In the genomic region with DNA sequence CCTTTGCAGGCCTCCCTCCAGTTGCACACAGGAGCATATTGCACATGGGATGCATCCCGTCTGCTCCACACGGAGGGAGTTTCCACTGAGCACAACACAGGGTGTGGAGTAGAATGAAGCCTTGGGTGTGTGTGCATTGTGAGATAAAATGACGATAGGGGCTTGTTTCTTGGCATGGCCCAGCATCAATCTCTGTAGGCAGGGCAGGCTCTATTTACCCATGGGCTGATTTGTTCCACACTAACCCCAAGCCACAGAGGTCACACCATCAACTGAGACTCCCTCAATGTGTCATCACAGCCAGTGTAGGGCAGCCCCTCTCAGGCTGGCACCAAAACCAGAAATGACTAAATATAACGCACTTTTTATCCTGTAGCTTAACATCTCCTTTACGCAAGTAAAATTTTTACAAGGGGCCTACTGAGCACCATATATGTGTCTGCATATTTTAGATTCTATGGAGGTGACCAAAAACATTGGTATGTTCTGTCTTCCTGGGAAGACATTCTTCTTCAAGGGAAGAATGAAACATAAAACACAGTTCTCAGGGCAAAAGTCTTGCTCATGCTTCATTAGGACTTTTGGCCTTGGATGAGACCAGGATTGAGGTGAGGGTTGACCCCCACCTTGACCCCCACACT, we compare ENCODE assay signal across 15 cellular contexts. TPM values are rescaled to one million over a fixed set of nuclear protein-coding genes. Genes with fewer than 3 reads are reported as not detected.
DNase-seq lines count a peak whose midpoint lies in the region; ATAC-seq, FAIRE-seq and TF ChIP-seq lines count a peak whose summit lies in the region.
"Had no signal": no experiment of that assay in that cellular context is flagged by ENCODE, and none has a peak within 500 bp of the region (broad histone marks: within the 10 kb centered on the region; RNA-seq: fewer than 3 reads in every experiment).

No MANE protein-coding gene starts in this region.

- TF ChIP-seq POLR2A in HepG2 (IDR thresholded peaks at IDR 0.05; ENCODE audit: insufficient read depth in 1 of 2, low read depth in 2 of 2, low read length in 2 of 2), result no peak

- in situ Hi-C loops in HepG2 (cut with HindIII; ENCODE audit: extremely low pct_ligation_motif_present, low pct_unique_long_range_greater_than_20kb), result no loop called here

- H3K4me2 ChIP-seq in HepG2 (ENCODE audit: low read depth, low read length), result no peak overlapping the region

- H3K27me3 ChIP-seq in adipocyte (replicated peaks; ENCODE audit: control insufficient read depth, insufficient read depth, low read length), result peaks cover 3% of the 10 kb centered on the region
- peaks cover 0 to 40% of the 10 kb centered on the region in 2 experiments; a peak in 4 of 5 replicates for H3K27me3 ChIP-seq in HepG2 (ENCODE audit: control insufficient read depth in 1 of 2, insufficient read depth in 2 of 2, low read length in 2 of 2)
- H3K27me3 ChIP-seq: thyroid gland had no signal

- H3K36me3 ChIP-seq in adipocyte (ENCODE audit: control insufficient read depth, insufficient read depth, low read length, severe bottlenecking) (no peaks in the 10 kb centered on the region), HepG2 (replicated peaks in 1 of 2; ENCODE audit: control insufficient read depth in 1 of 2, insufficient read depth in 2 of 2, low read length in 2 of 2) (no peaks in the 10 kb centered on the region)
- H3K36me3 ChIP-seq: thyroid gland had no signal

- no peak for FAIRE-seq in HepG2 (lab: Jason Lieb, UNC)

- H3K4me3 ChIP-seq in AG04449 (ENCODE audit: low read depth, low read length) (no peak overlapping the region), HFF-Myc (replicated peaks; ENCODE audit: low read depth, low read length) (no peak overlapping the region), adipocyte (ENCODE audit: low read length) (peak overlapping the region; percentile 6), HepG2 (replicated peaks in 1 of 3; ENCODE audit: insufficient read depth in 1 of 3, low read depth in 2 of 3, low read length in 3 of 3) (no peak overlapping the region)
- H3K4me3 ChIP-seq: thyroid gland had no signal

- H3K4me1 ChIP-seq in adipocyte (ENCODE audit: control insufficient read depth, insufficient read depth, low read length), result peaks cover 25% of the 10 kb centered on the region
- no peaks in the 10 kb centered on the region for H3K4me1 ChIP-seq in HepG2 (ENCODE audit: insufficient read depth, low read length)
- H3K4me1 ChIP-seq: thyroid gland had no signal

- no peak overlapping the region for H3K27ac ChIP-seq in HepG2 (ENCODE audit: extremely low read length, insufficient read depth, low read length)
- H3K27ac ChIP-seq: thyroid gland had no signal

- no peak for TF ChIP-seq EP300 in HepG2 (IDR thresholded peaks at IDR 0.05; ENCODE audit: low read depth in 2 of 2, low read length in 2 of 2)
- no peak for TF ChIP-seq EP300 in HepG2 (CRISPR knock-in tag; IDR thresholded peaks at IDR 0.05; ENCODE audit: borderline replicate concordance)

- ATAC-seq in GM18907 (IDR thresholded peaks at IDR 0.05; ENCODE audit: unreplicated experiment) (no peak), GM21737 (IDR thresholded peaks at IDR 0.05; ENCODE audit: unreplicated experiment) (no peak), HepG2 (no peak)

- no peak for TF ChIP-seq RAD21 in HepG2 (CRISPR knock-in tag; IDR thresholded peaks at IDR 0.05)

- H4K20me1 ChIP-seq in HepG2 (ENCODE audit: insufficient read depth, low read length), result no peaks in the 10 kb centered on the region

- TF ChIP-seq CTCF in AG04449 (IDR thresholded peaks at IDR 0.05; ENCODE audit: insufficient read depth, low read length, missing control alignments) (no peak), HFF-Myc (IDR thresholded peaks at IDR 0.05; ENCODE audit: low read depth, low read length, missing control alignments) (no peak), HepG2 (CRISPR knock-in tag; IDR thresholded peaks at IDR 0.05) (no peak)

- H3K9me3 ChIP-seq in adipocyte (ENCODE audit: control insufficient read depth, low read length), result no peaks in the 10 kb centered on the region
- no peaks in the 10 kb centered on the region for H3K9me3 ChIP-seq in HepG2 (ENCODE audit: low read length)
- H3K9me3 ChIP-seq: thyroid gland had no signal

- no TSS peak for BruUV-seq in HepG2 (replicated peaks; lab: Mats Ljungman, UMichigan)

- no peak overlapping the region for H2AFZ ChIP-seq in HepG2 (ENCODE audit: low read length)

- POLR2A ChIA-PET in AG04449 (lab: Yijun Ruan, JAX), result no interaction called here
- POLR2A ChIA-PET in HepG2 (lab: Yijun Ruan, JAX), result no interaction called here

- H3K9ac ChIP-seq in adipocyte (ENCODE audit: low read length) (no peak overlapping the region), HepG2 (ENCODE audit: insufficient read depth, low read depth, low read length) (no peak overlapping the region)

- 28% methylated on average over 5 of the region's 5 CpGs for WGBS in HepG2 (ENCODE audit: low lambda C conversion rate)

- intact Hi-C loops in HepG2 (cut with micrococcal nuclease; ENCODE audit: unreplicated experiment), result no loop called here

- H3K79me2 ChIP-seq in HepG2 (ENCODE audit: insufficient read depth, low read length), result no peaks in the 10 kb centered on the region

- CTCF ChIA-PET in AG04449 (lab: Yijun Ruan, JAX) (interaction anchor here (2.8 kb wide), 1 partner anchor 22 kb away, joined by 14 read pairs; no protein-coding TSS in a partner anchor), HepG2 (lab: Yijun Ruan, JAX; ENCODE audit: low intra/inter-chr PET ratio, low total read pairs) (no interaction called here)

- DNase-seq in AG04449 (ENCODE audit: low read depth, low spot score) (peak; percentile 99), HFF-Myc (ENCODE audit: extremely low read depth, low read depth) (peak; percentile 55), adipocyte (ENCODE audit: low read depth) (peak; percentile 89), kidney glomerular epithelial cell (lab: John Stamatoyannopoulos, UW) (peak; percentile 87), NCI-H69 (lab: John Stamatoyannopoulos, UW) (no peak), HepG2 (ENCODE audit: low spot score) (no peak)
- DNase-seq: activated CD4-positive, alpha-beta T cell treated with anti-CD3 and anti-CD28 coated beads, Interleukin-2, amount 50 U/mL, for 48 hours; H9; hypothalamus; NCI-H2081; SHP77 treated with DMSO at 0.1 percent for 48 hours; thyroid gland had no signal

RNA-seq across cellular contexts. Expression of gene GKN1, which starts 2.7 kb away (rescaled TPM):
- not detected in 2 replicates for total RNA-seq in HepG2 (2016; rRNA removed; fragmentation: Illumina TruSeq; extraction: Trizol)
- total RNA-seq in HepG2 (2016; cell fraction: cytosol; rRNA removed; fragmentation: Illumina TruSeq; extraction: Trizol; ENCODE audit: low read depth), result not detected in 2 replicates
- total RNA-seq in HepG2 (2016; cell fraction: insoluble cytoplasmic fraction; rRNA removed; fragmentation: Illumina TruSeq; extraction: Trizol), result not detected in 2 replicates
- total RNA-seq in HepG2 (2016; cell fraction: membrane; rRNA removed; fragmentation: Illumina TruSeq; extraction: Trizol), result not detected in 2 replicates
- total RNA-seq in HepG2 (2016; cell fraction: nucleus; rRNA removed; fragmentation: Illumina TruSeq; extraction: Trizol), result not detected in 2 replicates
- polyA plus RNA-seq in HepG2 (2011; rRNA removed), result not detected in 2 replicates
- not detected in 2 replicates for polyA plus RNA-seq in HepG2 (2011; cell fraction: cytosol; rRNA removed)
- polyA plus RNA-seq in HepG2 (2011; cell fraction: nucleus; rRNA removed), result not detected in 2 replicates
- not detected in 2 replicates for polyA plus RNA-seq in HepG2 (2012)
- polyA plus RNA-seq in HepG2 (2016; cell fraction: cytosol; fragmentation: Illumina TruSeq; extraction: Trizol; ENCODE audit: low read depth), result not detected in 2 replicates
- not detected in 2 replicates for polyA plus RNA-seq in HepG2 (2016; cell fraction: insoluble cytoplasmic fraction; fragmentation: Illumina TruSeq; extraction: Trizol; ENCODE audit: low read depth)
- not detected in 2 replicates for polyA plus RNA-seq in HepG2 (2016; cell fraction: membrane; fragmentation: Illumina TruSeq; extraction: Trizol; ENCODE audit: low read depth)
- polyA plus RNA-seq in HepG2 (2016; cell fraction: nucleus; fragmentation: Illumina TruSeq; extraction: Trizol; ENCODE audit: insufficient read depth, low read depth), result not detected in 2 replicates
- polyA minus RNA-seq in HepG2 (2011; rRNA and poly(A)+ RNA removed; ENCODE audit: low replicate concordance), result not detected in 2 replicates
- polyA minus RNA-seq in HepG2 (2011; cell fraction: cytosol; rRNA and poly(A)+ RNA removed), result not detected in 2 replicates
- not detected in 2 replicates for polyA minus RNA-seq in HepG2 (2011; cell fraction: nucleus; rRNA and poly(A)+ RNA removed)
- total RNA-seq: H9, thyroid gland had no signal
- polyA plus RNA-seq: neural cell had no signal

RNA-seq across cellular contexts. Expression of gene GKN2, which starts 19.0 kb away (rescaled TPM):
- total RNA-seq in HepG2 (2016; rRNA removed; fragmentation: Illumina TruSeq; extraction: Trizol), result not detected in 2 replicates
- total RNA-seq in HepG2 (2016; cell fraction: cytosol; rRNA removed; fragmentation: Illumina TruSeq; extraction: Trizol; ENCODE audit: low read depth), result not detected in 2 replicates
- not detected in 2 replicates for total RNA-seq in HepG2 (2016; cell fraction: insoluble cytoplasmic fraction; rRNA removed; fragmentation: Illumina TruSeq; extraction: Trizol)
- not detected in 2 replicates for total RNA-seq in HepG2 (2016; cell fraction: membrane; rRNA removed; fragmentation: Illumina TruSeq; extraction: Trizol)
- not detected in 2 replicates for total RNA-seq in HepG2 (2016; cell fraction: nucleus; rRNA removed; fragmentation: Illumina TruSeq; extraction: Trizol)
- polyA plus RNA-seq in HepG2 (2011; rRNA removed), result not detected in 2 replicates
- not detected in 2 replicates for polyA plus RNA-seq in HepG2 (2011; cell fraction: cytosol; rRNA removed)
- not detected in 2 replicates for polyA plus RNA-seq in HepG2 (2011; cell fraction: nucleus; rRNA removed)
- polyA plus RNA-seq in HepG2 (2012), result not detected in 2 replicates
- not detected in 2 replicates for polyA plus RNA-seq in HepG2 (2016; cell fraction: cytosol; fragmentation: Illumina TruSeq; extraction: Trizol; ENCODE audit: low read depth)
- not detected in 2 replicates for polyA plus RNA-seq in HepG2 (2016; cell fraction: insoluble cytoplasmic fraction; fragmentation: Illumina TruSeq; extraction: Trizol; ENCODE audit: low read depth)
- not detected in 2 replicates for polyA plus RNA-seq in HepG2 (2016; cell fraction: membrane; fragmentation: Illumina TruSeq; extraction: Trizol; ENCODE audit: low read depth)
- polyA plus RNA-seq in HepG2 (2016; cell fraction: nucleus; fragmentation: Illumina TruSeq; extraction: Trizol; ENCODE audit: insufficient read depth, low read depth), result not detected in 2 replicates
- polyA minus RNA-seq in HepG2 (2011; rRNA and poly(A)+ RNA removed; ENCODE audit: low replicate concordance), result not detected in 2 replicates
- not detected in 2 replicates for polyA minus RNA-seq in HepG2 (2011; cell fraction: cytosol; rRNA and poly(A)+ RNA removed)
- not detected in 2 replicates for polyA minus RNA-seq in HepG2 (2011; cell fraction: nucleus; rRNA and poly(A)+ RNA removed)
- total RNA-seq: H9, thyroid gland had no signal
- polyA plus RNA-seq: neural cell had no signal

RNA-seq across cellular contexts. Expression of gene ANTXR1, which starts 41.3 kb away (rescaled TPM):
- total RNA-seq in HepG2 (2016; rRNA removed; fragmentation: Illumina TruSeq; extraction: Trizol), result 9.2 and 12.7 TPM in 2 replicates
- total RNA-seq in HepG2 (2016; cell fraction: cytosol; rRNA removed; fragmentation: Illumina TruSeq; extraction: Trizol; ENCODE audit: low read depth), result 1.9 and 2.4 TPM in 2 replicates
- total RNA-seq in HepG2 (2016; cell fraction: insoluble cytoplasmic fraction; rRNA removed; fragmentation: Illumina TruSeq; extraction: Trizol), result 7.7 and 13.3 TPM in 2 replicates
- total RNA-seq in HepG2 (2016; cell fraction: membrane; rRNA removed; fragmentation: Illumina TruSeq; extraction: Trizol), result 8.7 TPM in 2 replicates
- 25.0 and 27.3 TPM in 2 replicates for total RNA-seq in HepG2 (2016; cell fraction: nucleus; rRNA removed; fragmentation: Illumina TruSeq; extraction: Trizol)
- polyA plus RNA-seq in HepG2 (2011; rRNA removed), result 3.6 and 4.5 TPM in 2 replicates
- polyA plus RNA-seq in HepG2 (2011; cell fraction: cytosol; rRNA removed), result 2.8 and 3.6 TPM in 2 replicates
- 4.9 and 6.2 TPM in 2 replicates for polyA plus RNA-seq in HepG2 (2011; cell fraction: nucleus; rRNA removed)
- polyA plus RNA-seq in HepG2 (2012), result 5.4 and 5.7 TPM in 2 replicates
- polyA plus RNA-seq in HepG2 (2016; cell fraction: cytosol; fragmentation: Illumina TruSeq; extraction: Trizol; ENCODE audit: low read depth), result 2.8 TPM in 2 replicates
- polyA plus RNA-seq in HepG2 (2016; cell fraction: insoluble cytoplasmic fraction; fragmentation: Illumina TruSeq; extraction: Trizol; ENCODE audit: low read depth), result 13.7 and 15.0 TPM in 2 replicates
- polyA plus RNA-seq in HepG2 (2016; cell fraction: membrane; fragmentation: Illumina TruSeq; extraction: Trizol; ENCODE audit: low read depth), result 7.6 and 7.7 TPM in 2 replicates
- polyA plus RNA-seq in HepG2 (2016; cell fraction: nucleus; fragmentation: Illumina TruSeq; extraction: Trizol; ENCODE audit: insufficient read depth, low read depth), result 30.8 and 33.8 TPM in 2 replicates
- polyA minus RNA-seq in HepG2 (2011; rRNA and poly(A)+ RNA removed; ENCODE audit: low replicate concordance), result 9.6 and 50.4 TPM in 2 replicates
- 5.2 and 6.2 TPM in 2 replicates for polyA minus RNA-seq in HepG2 (2011; cell fraction: cytosol; rRNA and poly(A)+ RNA removed)
- polyA minus RNA-seq in HepG2 (2011; cell fraction: nucleus; rRNA and poly(A)+ RNA removed), result 12.5 and 14.8 TPM in 2 replicates

Comparison
In these comparisons a context has a peak if more than half of its experiments do, and no peak if none do; other contexts are left out.
1. DNase-seq: peak in AG04449 (single experiment), HFF-Myc (single experiment), adipocyte (single experiment) and kidney glomerular epithelial cell (single experiment); none in NCI-H69 (single experiment) and HepG2 (single experiment).